ENCODE assay signal across 1 cellular context in the genomic region with DNA sequence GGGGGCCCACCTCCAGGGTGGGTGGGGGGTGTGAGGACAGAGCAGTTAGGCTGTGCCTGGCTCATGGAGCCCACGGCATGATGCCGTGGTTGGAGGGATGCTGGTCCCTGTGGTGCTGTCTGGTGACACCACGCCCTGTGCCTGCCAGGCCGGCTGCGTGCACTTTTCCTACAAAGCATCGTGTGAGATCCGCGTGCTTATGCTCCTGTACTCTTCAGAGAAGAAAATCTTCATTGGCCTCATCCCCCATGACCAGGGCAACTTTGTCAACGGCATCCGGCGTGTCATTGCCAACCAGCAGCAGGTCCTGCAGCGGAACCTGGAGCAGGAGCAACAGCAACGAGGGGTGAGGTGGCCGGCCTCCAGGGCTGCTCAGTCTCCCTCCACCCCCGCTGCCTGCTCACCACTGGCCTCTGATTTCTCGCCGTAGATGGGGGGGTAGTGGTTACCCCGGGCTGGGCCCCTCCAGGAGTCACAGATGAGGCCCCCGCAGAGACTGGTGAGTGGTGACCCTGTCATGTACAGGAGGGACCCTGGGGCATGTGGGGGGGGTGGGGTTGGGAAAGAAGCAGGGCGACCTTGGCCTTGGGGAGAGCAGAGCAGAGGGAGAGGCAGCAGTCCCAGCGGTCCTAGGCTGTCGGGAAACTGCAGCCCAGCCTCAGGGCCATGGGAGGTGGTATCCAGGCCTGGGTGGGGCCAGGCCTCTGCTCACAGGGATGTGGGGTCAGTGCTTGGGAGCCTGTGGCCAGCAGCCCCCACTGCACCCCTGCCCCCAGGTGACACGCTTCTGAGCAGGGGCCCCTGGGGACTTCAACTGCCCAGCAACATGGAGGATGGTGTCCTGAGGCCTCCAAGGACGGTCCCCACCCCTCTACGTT.
TF ChIP-seq lines count a peak whose summit lies in the region.

No MANE protein-coding gene starts in this region.

TF ChIP-seq in endothelial cell of umbilical vein, 7 proteins besides CTCF, POLR2A, EP300 and RAD21:
- TF ChIP-seq MYC (IDR thresholded peaks at IDR 0.05; ENCODE audit: low read depth, low read length) (no peak), FOS (IDR thresholded peaks at IDR 0.05; ENCODE audit: borderline replicate concordance, insufficient read depth, low read length) (no peak), GATA2 (IDR thresholded peaks at IDR 0.05; ENCODE audit: insufficient read depth, insufficient read length, low read depth, low read length) (no peak), EZH2 (IDR thresholded peaks at IDR 0.05; ENCODE audit: borderline replicate concordance, low read depth, low read length, severe bottlenecking) (no peak), POLR2AphosphoS5 (IDR thresholded peaks at IDR 0.05; ENCODE audit: insufficient read depth, low read depth, low read length) (no peak), JUN (IDR thresholded peaks at IDR 0.05; ENCODE audit: borderline replicate concordance, insufficient read depth, insufficient read length, low read depth) (no peak)
- TF ChIP-seq, protein P1, sequence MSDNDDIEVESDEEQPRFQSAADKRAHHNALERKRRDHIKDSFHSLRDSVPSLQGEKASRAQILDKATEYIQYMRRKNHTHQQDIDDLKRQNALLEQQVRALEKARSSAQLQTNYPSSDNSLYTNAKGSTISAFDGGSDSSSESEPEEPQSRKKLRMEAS (IDR thresholded peaks at IDR 0.05; ENCODE audit: insufficient read depth, insufficient read length): no peak
